Comparison of ENCODE assay signal across 1 cellular context in genomic region chr1:5111581-5111980, GRCh38.
TF ChIP-seq lines count a peak whose summit lies in the region.

No MANE protein-coding gene starts in this region.

TF ChIP-seq in HepG2, 621 proteins besides CTCF, POLR2A, EP300 and RAD21 (continued from another document):
- no peak for TF ChIP-seq ZNF574 (CRISPR knock-in tag; IDR thresholded peaks at IDR 0.05)
- TF ChIP-seq ZBTB49 (CRISPR knock-in tag; IDR thresholded peaks at IDR 0.05; ENCODE audit: borderline replicate concordance) = no peak
- no peak for TF ChIP-seq ZNF383 (CRISPR knock-in tag; IDR thresholded peaks at IDR 0.05; ENCODE audit: borderline replicate concordance)
- TF ChIP-seq ZNF558 (CRISPR knock-in tag; IDR thresholded peaks at IDR 0.05; ENCODE audit: borderline replicate concordance) = no peak
- TF ChIP-seq HOXA5 (CRISPR knock-in tag; IDR thresholded peaks at IDR 0.05) = no peak
